In genomic region chr12:58206876-58207275, GRCh38 we compare ENCODE assay signal across 22 cellular contexts.
"Had no signal": no experiment of that assay in that cellular context is flagged by ENCODE, and none has a peak within 500 bp of the region (broad histone marks: within the 10 kb centered on the region; RNA-seq: fewer than 3 reads in every experiment).

No MANE protein-coding gene starts in this region.

- H3K27me3 Mint-ChIP-seq: memory B cell; stimulated activated naive B cell treated with anti-CD40 and anti-IgM and Interleukin-4, amounts not matched to agents 10 μg/mL and 1 μg/mL and 100 μg/mL, for 72 hours had no signal

- H3K4me3 ChIP-seq: gastrocnemius medialis, lower lobe of right lung, pancreas, right lobe of liver, thoracic aorta, tibial nerve, upper lobe of left lung had no signal

- H3K4me3 Mint-ChIP-seq: effector memory CD8-positive, alpha-beta T cell; memory B cell; mesothelial cell of epicardium; naive thymus-derived CD8-positive, alpha-beta T cell; nephron progenitor cell; stimulated activated naive B cell treated with anti-CD40 and anti-IgM and Interleukin-4, amounts not matched to agents 10 μg/mL and 1 μg/mL and 100 μg/mL, for 72 hours; stimulated activated naive CD8-positive, alpha-beta T cell treated with anti-CD3 and anti-CD28 coated beads, Interleukin-15, Interleukin-2, amounts not matched to agents 100 ng/mL and 50 ng/mL, for 24 hours had no signal

- H3K4me1 ChIP-seq: lower lobe of right lung, pancreas, right lobe of liver, tibial nerve, upper lobe of left lung had no signal

- H3K27ac ChIP-seq: gastrocnemius medialis, lower lobe of right lung, pancreas, right lobe of liver, thoracic aorta, tibial nerve, upper lobe of left lung had no signal

- H3K27me3 ChIP-seq: gastrocnemius medialis, pancreas, right lobe of liver, tibial nerve, upper lobe of left lung had no signal

- DNase-seq: cortex of kidney; effector memory CD8-positive, alpha-beta T cell; foreskin fibroblast; gastrocnemius medialis; head of caudate nucleus; left ventricle myocardium superior; lower lobe of right lung; naive thymus-derived CD8-positive, alpha-beta T cell; nephron progenitor cell; occipital lobe; pancreas; right lobe of liver; small intestine; stimulated activated CD4-positive, alpha-beta T cell treated with anti-CD3 and anti-CD28 coated beads, Interleukin-15, amount 100 ng/mL, for 24 hours; stimulated activated CD4-positive, alpha-beta T cell treated with anti-CD3 and anti-CD28 coated beads, Interleukin-2, amount 100 ng/mL, for 48 hours; stimulated activated naive B cell treated with anti-CD40 and anti-IgM and Interleukin-4, amounts not matched to agents 10 μg/mL and 1 μg/mL and 100 μg/mL, for 72 hours; upper lobe of left lung had no signal

- ATAC-seq: effector memory CD8-positive, alpha-beta T cell; gastrocnemius medialis; left ventricle myocardium superior; lower lobe of right lung; naive thymus-derived CD8-positive, alpha-beta T cell; pancreas; right lobe of liver; stimulated activated naive B cell treated with anti-CD40 and anti-IgM and Interleukin-4, amounts not matched to agents 10 μg/mL and 1 μg/mL and 100 μg/mL, for 72 hours had no signal

- H3K36me3 Mint-ChIP-seq: memory B cell; mesothelial cell of epicardium; naive thymus-derived CD8-positive, alpha-beta T cell had no signal

- H3K9me3 Mint-ChIP-seq: effector memory CD8-positive, alpha-beta T cell; mesothelial cell of epicardium; naive thymus-derived CD8-positive, alpha-beta T cell; nephron progenitor cell; stimulated activated naive CD8-positive, alpha-beta T cell treated with anti-CD3 and anti-CD28 coated beads, Interleukin-15, Interleukin-2, amounts not matched to agents 100 ng/mL and 50 ng/mL, for 24 hours had no signal

- H3K27ac Mint-ChIP-seq: effector memory CD8-positive, alpha-beta T cell; memory B cell; mesothelial cell of epicardium; naive thymus-derived CD8-positive, alpha-beta T cell; nephron progenitor cell; stimulated activated naive B cell treated with anti-CD40 and anti-IgM and Interleukin-4, amounts not matched to agents 10 μg/mL and 1 μg/mL and 100 μg/mL, for 72 hours; stimulated activated naive CD8-positive, alpha-beta T cell treated with anti-CD3 and anti-CD28 coated beads, Interleukin-15, Interleukin-2, amounts not matched to agents 100 ng/mL and 50 ng/mL, for 24 hours had no signal

- H3K4me1 Mint-ChIP-seq: nephron progenitor cell had no signal

- H3K9me3 ChIP-seq: gastrocnemius medialis, lower lobe of right lung, pancreas, right lobe of liver, thoracic aorta, tibial nerve, upper lobe of left lung had no signal

- H3K36me3 ChIP-seq: gastrocnemius medialis, lower lobe of right lung, pancreas, right lobe of liver, thoracic aorta, tibial nerve, upper lobe of left lung had no signal
